8 cellular contexts compared by ENCODE assay signal in the genomic region with DNA sequence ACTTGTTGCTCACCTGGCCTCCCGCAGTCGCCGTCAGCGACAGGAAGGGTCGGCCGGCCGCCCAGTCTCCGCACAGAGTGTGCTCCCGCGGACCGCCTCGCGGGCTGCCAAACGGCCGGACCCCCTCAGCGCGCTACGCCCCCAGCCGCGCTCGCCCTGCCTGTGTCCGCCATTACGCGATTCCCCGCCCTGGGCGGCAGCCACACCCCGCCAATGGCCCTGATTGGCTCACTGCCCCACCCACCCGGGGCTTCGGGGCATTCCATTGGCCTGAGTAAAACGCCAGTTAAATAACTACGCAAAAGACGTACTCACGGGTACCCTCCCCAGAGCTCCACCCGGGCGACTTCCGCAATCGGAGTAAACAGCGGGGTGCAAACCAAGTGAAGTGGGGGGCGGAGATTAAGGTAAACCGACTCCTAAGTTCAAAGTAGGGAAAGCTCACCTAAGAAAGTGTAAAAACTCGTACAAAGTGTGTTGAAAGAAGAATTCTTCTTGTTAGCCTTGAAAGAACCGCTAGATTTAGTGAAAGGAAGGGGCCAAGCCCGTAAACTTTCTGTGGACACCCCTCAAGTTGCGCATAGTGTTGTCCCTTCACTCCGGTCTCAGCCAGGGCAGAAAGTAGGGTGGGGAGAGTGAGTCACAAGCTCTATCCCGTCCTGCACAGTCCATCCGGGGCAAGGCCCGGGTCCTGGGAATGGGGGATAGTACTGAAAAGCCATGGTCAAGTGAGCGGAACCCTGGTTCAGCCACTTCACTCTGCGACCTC. TPM values are rescaled to one million over a fixed set of nuclear protein-coding genes. Genes with fewer than 3 reads are reported as not detected.
A peak's percentile ranks its signal among the peaks of the same experiment; 100 is the strongest.
DNase-seq lines count a peak whose midpoint lies in the region; ATAC-seq, FAIRE-seq and TF ChIP-seq lines count a peak whose summit lies in the region.

A gene with protein sequence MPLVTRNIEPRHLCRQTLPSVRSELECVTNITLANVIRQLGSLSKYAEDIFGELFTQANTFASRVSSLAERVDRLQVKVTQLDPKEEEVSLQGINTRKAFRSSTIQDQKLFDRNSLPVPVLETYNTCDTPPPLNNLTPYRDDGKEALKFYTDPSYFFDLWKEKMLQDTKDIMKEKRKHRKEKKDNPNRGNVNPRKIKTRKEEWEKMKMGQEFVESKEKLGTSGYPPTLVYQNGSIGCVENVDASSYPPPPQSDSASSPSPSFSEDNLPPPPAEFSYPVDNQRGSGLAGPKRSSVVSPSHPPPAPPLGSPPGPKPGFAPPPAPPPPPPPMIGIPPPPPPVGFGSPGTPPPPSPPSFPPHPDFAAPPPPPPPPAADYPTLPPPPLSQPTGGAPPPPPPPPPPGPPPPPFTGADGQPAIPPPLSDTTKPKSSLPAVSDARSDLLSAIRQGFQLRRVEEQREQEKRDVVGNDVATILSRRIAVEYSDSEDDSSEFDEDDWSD (minus strand): TSS at position 195 of the 769 bp plus-strand sequence. CDS start 61,277 bp downstream, outside the sequence.

- TF ChIP-seq POLR2A in H54 (IDR thresholded peaks at IDR 0.05; ENCODE audit: low read depth, low read length) (peak; percentile 73), Raji (IDR thresholded peaks at IDR 0.05; ENCODE audit: insufficient read depth, low read depth, low read length) (peak; percentile 94)

- peak within 1 kb of the TSS; percentile 84 for H3K4me2 ChIP-seq in Loucy (ENCODE audit: low read depth, low read length, poor library complexity, severe bottlenecking)

- no peaks in the 10 kb centered on the region for H3F3A ChIP-seq in Loucy (ENCODE audit: low read depth)

- H3K36me3 ChIP-seq in Loucy (ENCODE audit: insufficient read depth, low read length) = no peaks in the 10 kb centered on the region

- no peaks in the 10 kb centered on the region for H3K27me3 Mint-ChIP-seq in natural killer cell (ENCODE audit: low read depth in 2 of 2)

- peak within 1 kb of the TSS; percentile 100 for H3K4me3 ChIP-seq in Loucy (ENCODE audit: low read length, poor library complexity, severe bottlenecking)

- peak within 1 kb of the TSS; percentile 94 for H3K9ac ChIP-seq in Loucy (ENCODE audit: low read depth, low read length, poor library complexity, severe bottlenecking)

- H3K4me3 Mint-ChIP-seq in natural killer cell = peak within 1 kb of the TSS; percentile 99

- H3K36me3 Mint-ChIP-seq in natural killer cell = no peaks in the 10 kb centered on the region

- peaks cover 27 to 29% of the 10 kb centered on the region in 2 donors for H3K4me1 Mint-ChIP-seq in natural killer cell

- intact Hi-C loops in natural killer cell (cut with micrococcal nuclease) = loop anchor here (5.0 kb wide), 2 partner anchors 73 to 117 kb away; no protein-coding TSS in a partner anchor

- peaks cover 20% of the 10 kb centered on the region for H3K4me1 ChIP-seq in Loucy (ENCODE audit: insufficient read depth, low read length, poor library complexity, severe bottlenecking)

- peak within 1 kb of the TSS; percentile 98 to 99 for H3K27ac Mint-ChIP-seq in natural killer cell

- peaks cover 42% of the 10 kb centered on the region for H3K79me2 ChIP-seq in Loucy (ENCODE audit: insufficient read depth, low read length)

- peaks cover 29% of the 10 kb centered on the region for H4K20me1 ChIP-seq in Loucy (ENCODE audit: insufficient read depth, low read length, poor library complexity, severe bottlenecking)

- no peaks in the 10 kb centered on the region for H3K9me3 Mint-ChIP-seq in natural killer cell

- ATAC-seq in natural killer cell = peak; percentile 92 to 99 (median 94)

- peak; percentile 97 for DNase-seq in EL
- peak; percentile 75 for DNase-seq in H54 (ENCODE audit: insufficient read length, low spot score)
- peak; percentile 97 for DNase-seq in activated T-helper 9 cell treated with anti-CD3 and anti-CD28 coated beads, Interleukin-2, amount 50 U/mL, for 16 hours (ENCODE audit: low read depth)
- DNase-seq in fibroblast of peridontal ligament (ENCODE audit: extremely low read depth) = peak; percentile 98
- DNase-seq in natural killer cell = peak; percentile 95
- DNase-seq in stimulated activated naive CD4-positive, alpha-beta T cell treated with Interleukin-2 at 50 U/mL for 16 hours (lab: John Stamatoyannopoulos, UW) = peak; percentile 96

- peak within 1 kb of the TSS; percentile 81 for H2AFZ ChIP-seq in Loucy (ENCODE audit: low read length)

- H3K9me3 ChIP-seq in Loucy (ENCODE audit: insufficient read depth, low read depth, low read length) = no peaks in the 10 kb centered on the region

- TF ChIP-seq CTCF in Loucy (conservative IDR thresholded peaks at IDR 0.05; ENCODE audit: low read length) (no peak), natural killer cell (IDR thresholded peaks at IDR 0.05) (no peak)

- no peaks in the 10 kb centered on the region for H3K9me2 ChIP-seq in Loucy (replicated peaks; ENCODE audit: low read depth, low read length)

- FAIRE-seq in H54 (lab: Jason Lieb, UNC) = peak; percentile 75

- H3K27me3 ChIP-seq in Loucy (ENCODE audit: insufficient read depth, low read length, poor library complexity, severe bottlenecking) = no peaks in the 10 kb centered on the region

RNA-seq across cellular contexts. Expression of the gene that starts here (rescaled TPM):
- total RNA-seq in natural killer cell = 100 to 1,000 TPM; 137 to 153 (median 143) TPM

Comparison
In these comparisons a context has a peak if more than half of its experiments do, and no peak if none do; other contexts are left out.
1. Peak in every context shown above with its lines: DNase-seq, ATAC-seq and H3K4me3 ChIP-seq.